1 cellular context compared by ENCODE assay signal in genomic region chr11:119696378-119697157, GRCh38.
TF ChIP-seq lines count a peak whose summit lies in the region.

No MANE protein-coding gene starts in this region.

TF ChIP-seq in GM23338, 12 proteins besides CTCF, POLR2A, EP300 and RAD21 (continued from another document):
- TF ChIP-seq, protein P1, sequence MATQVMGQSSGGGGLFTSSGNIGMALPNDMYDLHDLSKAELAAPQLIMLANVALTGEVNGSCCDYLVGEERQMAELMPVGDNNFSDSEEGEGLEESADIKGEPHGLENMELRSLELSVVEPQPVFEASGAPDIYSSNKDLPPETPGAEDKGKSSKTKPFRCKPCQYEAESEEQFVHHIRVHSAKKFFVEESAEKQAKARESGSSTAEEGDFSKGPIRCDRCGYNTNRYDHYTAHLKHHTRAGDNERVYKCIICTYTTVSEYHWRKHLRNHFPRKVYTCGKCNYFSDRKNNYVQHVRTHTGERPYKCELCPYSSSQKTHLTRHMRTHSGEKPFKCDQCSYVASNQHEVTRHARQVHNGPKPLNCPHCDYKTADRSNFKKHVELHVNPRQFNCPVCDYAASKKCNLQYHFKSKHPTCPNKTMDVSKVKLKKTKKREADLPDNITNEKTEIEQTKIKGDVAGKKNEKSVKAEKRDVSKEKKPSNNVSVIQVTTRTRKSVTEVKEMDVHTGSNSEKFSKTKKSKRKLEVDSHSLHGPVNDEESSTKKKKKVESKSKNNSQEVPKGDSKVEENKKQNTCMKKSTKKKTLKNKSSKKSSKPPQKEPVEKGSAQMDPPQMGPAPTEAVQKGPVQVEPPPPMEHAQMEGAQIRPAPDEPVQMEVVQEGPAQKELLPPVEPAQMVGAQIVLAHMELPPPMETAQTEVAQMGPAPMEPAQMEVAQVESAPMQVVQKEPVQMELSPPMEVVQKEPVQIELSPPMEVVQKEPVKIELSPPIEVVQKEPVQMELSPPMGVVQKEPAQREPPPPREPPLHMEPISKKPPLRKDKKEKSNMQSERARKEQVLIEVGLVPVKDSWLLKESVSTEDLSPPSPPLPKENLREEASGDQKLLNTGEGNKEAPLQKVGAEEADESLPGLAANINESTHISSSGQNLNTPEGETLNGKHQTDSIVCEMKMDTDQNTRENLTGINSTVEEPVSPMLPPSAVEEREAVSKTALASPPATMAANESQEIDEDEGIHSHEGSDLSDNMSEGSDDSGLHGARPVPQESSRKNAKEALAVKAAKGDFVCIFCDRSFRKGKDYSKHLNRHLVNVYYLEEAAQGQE (IDR thresholded peaks at IDR 0.05; ENCODE audit: unreplicated experiment): no peak
- no peak for TF ChIP-seq EZH2 (IDR thresholded peaks at IDR 0.05; ENCODE audit: low read depth, unreplicated experiment)
- TF ChIP-seq ZNF462 (CRISPR knock-in tag; IDR thresholded peaks at IDR 0.05): no peak
- no peak for TF ChIP-seq STAT1 (IDR thresholded peaks at IDR 0.05; ENCODE audit: unreplicated experiment)
